In genomic region chr21:45496151-45496967, GRCh38 we compare ENCODE assay signal across 17 cellular contexts.
"Had no signal": no experiment of that assay in that cellular context is flagged by ENCODE, and none has a peak within 500 bp of the region (broad histone marks: within the 10 kb centered on the region; RNA-seq: fewer than 3 reads in every experiment).

No MANE protein-coding gene starts in this region.

- H3K9me3 ChIP-seq: tibial nerve, vagina had no signal

- ATAC-seq: activated CD4-positive, CD25-positive, alpha-beta regulatory T cell treated with anti-CD3 and anti-CD28 coated beads, Interleukin-2, amount 50 U/mL, for 24 hours; naive thymus-derived CD8-positive, alpha-beta T cell; T-cell had no signal

- H3K36me3 Mint-ChIP-seq: activated naive CD8-positive, alpha-beta T cell treated with anti-CD3 and anti-CD28 coated beads for 36 hours had no signal

- H3K4me3 ChIP-seq: tibial nerve, vagina had no signal

- H3K27ac Mint-ChIP-seq: activated naive CD8-positive, alpha-beta T cell treated with anti-CD3 and anti-CD28 coated beads for 36 hours; brain; T-cell had no signal

- DNase-seq: activated CD4-positive, alpha-beta T cell treated with anti-CD3 and anti-CD28 coated beads, Interleukin-2, amount 50 U/mL, for 1 hour; activated CD8-positive, alpha-beta memory T cell treated with anti-CD3 and anti-CD28 coated beads for 24 hours; activated naive CD8-positive, alpha-beta T cell treated with anti-CD3 and anti-CD28 coated beads for 36 hours; amygdala; effector CD8-positive, alpha-beta T cell; foreskin fibroblast; left colon; stimulated activated CD4-positive, alpha-beta T cell treated with anti-CD3 and anti-CD28 coated beads, Interleukin-4, amount 100 ng/mL, for 1 hour; stimulated activated naive CD4-positive, alpha-beta T cell; T-cell; T1000 had no signal

- H3K27me3 ChIP-seq: tibial nerve, vagina had no signal

- H3K27ac ChIP-seq: tibial nerve, vagina had no signal

- H3K4me1 Mint-ChIP-seq: activated naive CD8-positive, alpha-beta T cell treated with anti-CD3 and anti-CD28 coated beads for 36 hours; brain; central memory CD8-positive, alpha-beta T cell had no signal

- H3K4me1 ChIP-seq: tibial nerve, vagina had no signal

- H3K9me3 Mint-ChIP-seq: activated naive CD8-positive, alpha-beta T cell treated with anti-CD3 and anti-CD28 coated beads for 36 hours; brain; central memory CD8-positive, alpha-beta T cell; naive thymus-derived CD8-positive, alpha-beta T cell; T-cell had no signal

- H3K27me3 Mint-ChIP-seq: activated naive CD8-positive, alpha-beta T cell treated with anti-CD3 and anti-CD28 coated beads for 36 hours; brain; central memory CD8-positive, alpha-beta T cell; naive thymus-derived CD8-positive, alpha-beta T cell; T-cell had no signal

- H3K4me3 Mint-ChIP-seq: activated naive CD8-positive, alpha-beta T cell treated with anti-CD3 and anti-CD28 coated beads for 36 hours; brain; central memory CD8-positive, alpha-beta T cell; naive thymus-derived CD8-positive, alpha-beta T cell; T-cell had no signal
